Comparison of ENCODE assay signal across 8 cellular contexts in the genomic region with DNA sequence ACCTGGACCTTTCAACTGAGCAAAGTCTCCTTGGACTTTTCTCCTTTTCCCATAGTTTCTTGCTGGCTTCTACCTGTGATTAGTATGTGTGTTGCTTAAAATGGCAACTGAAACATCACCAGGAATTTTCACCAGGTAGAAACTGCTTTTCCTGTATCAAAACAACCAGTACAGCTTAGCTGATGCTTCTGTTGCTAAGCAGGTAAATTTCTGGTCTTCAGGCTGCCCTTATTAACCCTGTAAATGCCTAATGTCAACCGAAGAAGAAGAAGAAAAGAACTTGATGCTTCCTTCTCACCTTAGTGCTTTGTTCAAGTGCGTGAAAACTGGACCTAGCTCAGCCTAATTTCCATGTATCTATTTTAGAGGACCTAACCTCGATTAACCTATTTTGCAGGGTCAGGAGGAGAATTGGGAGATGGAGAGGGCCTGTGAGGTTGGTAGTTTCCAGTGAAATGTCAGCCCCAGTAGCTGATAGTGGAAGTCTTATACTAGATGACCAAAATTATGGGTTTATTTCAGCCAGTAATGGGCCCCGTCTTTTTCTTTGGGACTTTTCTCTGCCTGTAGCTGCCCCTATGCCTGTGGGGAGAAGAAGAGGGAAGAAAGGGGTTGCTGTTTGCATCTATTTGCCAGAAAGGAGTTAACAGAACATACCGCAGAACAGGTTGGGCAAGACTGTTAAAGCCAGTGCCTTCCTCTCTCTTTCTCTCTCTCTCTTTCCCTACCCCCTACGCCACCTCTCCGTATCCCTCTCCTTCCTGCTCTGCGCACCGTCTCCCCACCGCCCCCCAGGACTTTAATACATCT. TPM values are rescaled to one million over a fixed set of nuclear protein-coding genes. Genes with fewer than 3 reads are reported as not detected.
DNase-seq lines count a peak whose midpoint lies in the region; ATAC-seq, FAIRE-seq and TF ChIP-seq lines count a peak whose summit lies in the region.

No MANE protein-coding gene starts in this region.

- H3K27me3 ChIP-seq in tibial nerve: no peaks in the 10 kb centered on the region

- no peak for ATAC-seq in T-helper 17 cell
- ATAC-seq in HG03432 (IDR thresholded peaks at IDR 0.05; ENCODE audit: unreplicated experiment): no peak

- H3K27me3 Mint-ChIP-seq in T-helper 17 cell: no peaks in the 10 kb centered on the region

- H3K4me3 ChIP-seq in kidney (ENCODE audit: low read length in 2 of 2) (peak overlapping the region in 1 of 2 donors; percentile 5), tibial nerve (no peak overlapping the region)

- no peak for FAIRE-seq in kidney (lab: Jason Lieb, UNC)

- H3K27ac Mint-ChIP-seq in T-helper 17 cell: no peak overlapping the region

- no peak for TF ChIP-seq POLR2A in tibial nerve (IDR thresholded peaks at IDR 0.05)

- H3K27ac ChIP-seq in kidney (ENCODE audit: low read depth in 2 of 2, low read length in 2 of 2) (peak overlapping the region; percentile 81 to 88), tibial nerve (peak overlapping the region; percentile 73 to 99 (median 88))

- no peak for TF ChIP-seq CTCF in kidney (IDR thresholded peaks at IDR 0.05; ENCODE audit: borderline replicate concordance, extremely low read depth, insufficient read depth)
- no peak for TF ChIP-seq CTCF in tibial nerve (IDR thresholded peaks at IDR 0.05)

- DNase-seq in activated CD8-positive, alpha-beta memory T cell treated with anti-CD3 and anti-CD28 coated beads for 24 hours: peak; percentile 4
- no peak for DNase-seq in activated CD8-positive, alpha-beta memory T cell treated with anti-CD3 and anti-CD28 coated beads, Interleukin-2, amount 50 U/mL, for 4 hours
- DNase-seq in T-helper 17 cell (no peak), kidney (no peak), tibial nerve (ENCODE audit: low spot score in 2 of 2) (no peak), DMS 273 treated with DMSO at 0.1 percent for 48 hours (lab: John Stamatoyannopoulos, UW) (no peak), activated T-cell treated with anti-CD3 and anti-CD28 coated beads for 4 hours (no peak)

- H3K9me3 ChIP-seq in T-helper 17 cell (ENCODE audit: control insufficient read depth, low read length, poor library complexity, severe bottlenecking): no peaks in the 10 kb centered on the region
- no peaks in the 10 kb centered on the region for H3K9me3 ChIP-seq in kidney (ENCODE audit: control insufficient read depth in 1 of 2, low read length in 2 of 2)
- no peaks in the 10 kb centered on the region for H3K9me3 ChIP-seq in tibial nerve

- TF ChIP-seq EP300 in tibial nerve (IDR thresholded peaks at IDR 0.05): no peak

- H3K4me1 ChIP-seq in kidney (ENCODE audit: control insufficient read depth in 1 of 2, insufficient read depth in 1 of 2, low read depth in 1 of 2, low read length in 2 of 2) (peaks cover 36 to 53% of the 10 kb centered on the region in 2 donors), tibial nerve (peaks cover 0 to 81% (median 58%) of the 10 kb centered on the region in 4 donors)

- intact Hi-C loops in kidney (cut with DNase I): no loop called here

- H3K4me3 Mint-ChIP-seq in T-helper 17 cell: peak overlapping the region; percentile 5

- H3K36me3 ChIP-seq in kidney (ENCODE audit: control insufficient read depth in 1 of 2, insufficient read depth in 2 of 2, low read length in 2 of 2) (no peaks in the 10 kb centered on the region), tibial nerve (no peaks in the 10 kb centered on the region)

- no peaks in the 10 kb centered on the region for H3K36me3 Mint-ChIP-seq in T-helper 17 cell (ENCODE audit: low read depth)

- 61 to 63% methylated on average over 10 of the region's 10 CpGs for WGBS in tibial nerve, 2 donors

- H3K4me1 Mint-ChIP-seq in T-helper 17 cell: peaks cover 48% of the 10 kb centered on the region

- H3K9ac ChIP-seq in kidney (ENCODE audit: low read length in 2 of 2): peak overlapping the region in 1 of 2 donors; percentile 34

RNA-seq across cellular contexts. Expression of gene RREB1, which starts 37.7 kb away (rescaled TPM):
- total RNA-seq in T-helper 17 cell (10 to 100 TPM; 34.7 to 48.1 TPM), kidney (56.5 TPM), tibial nerve (10 to 100 TPM; 32.3 to 61.5 (median 36.3) TPM)
- 5.9 TPM for polyA plus RNA-seq in kidney (ENCODE audit: insufficient read depth, low read depth, low replicate concordance)
